Comparison of ENCODE assay signal across 15 cellular contexts in the genomic region with DNA sequence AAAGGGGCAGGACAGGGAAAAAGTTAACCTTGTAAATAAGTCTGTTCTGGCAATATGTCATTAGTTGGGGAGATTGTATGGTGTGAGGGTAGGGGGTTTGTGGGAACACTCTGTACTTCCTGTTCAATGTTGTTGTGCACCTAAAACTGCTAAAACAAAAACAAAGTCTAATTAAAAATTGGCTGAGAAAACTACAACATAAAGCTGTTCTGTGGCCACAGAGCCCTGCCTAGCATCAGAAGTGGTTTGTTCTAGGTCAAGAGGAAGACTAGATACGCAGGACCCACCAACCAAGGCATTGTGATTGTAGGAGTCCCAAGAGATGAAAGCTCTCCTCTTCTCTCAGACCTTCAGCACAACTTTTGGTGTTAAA.
DNase-seq lines count a peak whose midpoint lies in the region; ATAC-seq lines count a peak whose summit lies in the region.
"Had no signal": no experiment of that assay in that cellular context is flagged by ENCODE, and none has a peak within 500 bp of the region (broad histone marks: within the 10 kb centered on the region; RNA-seq: fewer than 3 reads in every experiment).

No MANE protein-coding gene starts in this region.

- no peaks in the 10 kb centered on the region for H4K20me1 ChIP-seq in GM23248 (ENCODE audit: insufficient read depth)

- H3K36me3 ChIP-seq in CD4-positive, CD25-positive, alpha-beta regulatory T cell (ENCODE audit: control insufficient read depth, insufficient read depth, low read length): no peaks in the 10 kb centered on the region
- H3K36me3 ChIP-seq in GM23248 (ENCODE audit: low read depth) (no peaks in the 10 kb centered on the region), mesendoderm (ENCODE audit: control insufficient read depth, insufficient read depth, low read length) (no peaks in the 10 kb centered on the region)
- H3K36me3 ChIP-seq: thyroid gland had no signal

- peaks cover 4% of the 10 kb centered on the region for H3K27me3 Mint-ChIP-seq in CD4-positive, CD25-positive, alpha-beta regulatory T cell
- H3K27me3 Mint-ChIP-seq in activated naive CD8-positive, alpha-beta T cell treated with anti-CD3 and anti-CD28 coated beads, Interleukin-2, amount 10 ng/mL, durations not matched to agents 7 days and 5 days: no peaks in the 10 kb centered on the region
- H3K27me3 Mint-ChIP-seq: memory B cell had no signal

- H4K8ac ChIP-seq in mesendoderm (ENCODE audit: low read depth, low read length): no peak overlapping the region

- H2AK5ac ChIP-seq in mesendoderm (ENCODE audit: low read length): no peak overlapping the region

- H3K23ac ChIP-seq in mesendoderm (ENCODE audit: low read length): peak overlapping the region; percentile 18

- H3K79me1 ChIP-seq in mesendoderm (ENCODE audit: low read length): no peaks in the 10 kb centered on the region

- POLR2A ChIA-PET in activated naive CD8-positive, alpha-beta T cell treated with anti-CD3 and anti-CD28 coated beads, Interleukin-2, amount 10 ng/mL, durations not matched to agents 7 days and 5 days (lab: Charles Lee): no interaction called here

- H3K9me3 Mint-ChIP-seq in CD4-positive, CD25-positive, alpha-beta regulatory T cell: peaks cover 0 to 2% (median 0%) of the 10 kb centered on the region in 7 donors
- peaks cover 2% of the 10 kb centered on the region for H3K9me3 Mint-ChIP-seq in activated naive CD8-positive, alpha-beta T cell treated with anti-CD3 and anti-CD28 coated beads, Interleukin-2, amount 10 ng/mL, durations not matched to agents 7 days and 5 days
- H3K9me3 Mint-ChIP-seq: H9, memory B cell had no signal

- H3K4me3 ChIP-seq in CD4-positive, CD25-positive, alpha-beta regulatory T cell (ENCODE audit: low read depth, low read length): peak overlapping the region; percentile 45
- H3K4me3 ChIP-seq in GM23248: no peak overlapping the region
- no peak overlapping the region for H3K4me3 ChIP-seq in mesendoderm (ENCODE audit: low read length)
- H3K4me3 ChIP-seq: body of pancreas, dorsolateral prefrontal cortex, thyroid gland had no signal

- H3K9me3 ChIP-seq in CD4-positive, CD25-positive, alpha-beta regulatory T cell (ENCODE audit: control insufficient read depth in 2 of 2, low read length in 2 of 2): no peaks in the 10 kb centered on the region
- H3K9me3 ChIP-seq in GM23248 (ENCODE audit: low read depth): no peaks in the 10 kb centered on the region
- H3K9me3 ChIP-seq: body of pancreas, thyroid gland had no signal

- H3K4me1 ChIP-seq in CD4-positive, CD25-positive, alpha-beta regulatory T cell (ENCODE audit: control insufficient read depth, insufficient read depth, low read length, poor library complexity, severe bottlenecking): peaks cover 33% of the 10 kb centered on the region
- H3K4me1 ChIP-seq in GM23248 (ENCODE audit: insufficient read depth) (peaks cover 16% of the 10 kb centered on the region), mesendoderm (ENCODE audit: control insufficient read depth, low read depth, low read length) (no peaks in the 10 kb centered on the region)
- H3K4me1 ChIP-seq: body of pancreas had no signal

- H4K5ac ChIP-seq in mesendoderm (ENCODE audit: low read length): no peak overlapping the region

- H3F3A ChIP-seq in GM23248 (ENCODE audit: insufficient read depth): peaks cover 8% of the 10 kb centered on the region; the same call in 1 of the 2 replicates

- peak in 1 of 2 donors; percentile 13 for ATAC-seq in CD4-positive, CD25-positive, alpha-beta regulatory T cell (ENCODE audit: low read depth in 2 of 2)
- ATAC-seq in activated naive CD8-positive, alpha-beta T cell treated with anti-CD3 and anti-CD28 coated beads, Interleukin-2, amount 10 ng/mL, durations not matched to agents 7 days and 5 days (ENCODE audit: low read depth): peak; percentile 23
- ATAC-seq in sciatic nerve: no peak
- ATAC-seq in GM21515 (IDR thresholded peaks at IDR 0.05; ENCODE audit: unreplicated experiment): no peak
- ATAC-seq: body of pancreas had no signal

- no peak overlapping the region for H2BK120ac ChIP-seq in mesendoderm (ENCODE audit: low read depth, low read length)

- in situ Hi-C loops in GM23248 (cut with MboI): no loop called here

- H3K4ac ChIP-seq in mesendoderm (ENCODE audit: low read depth, low read length): no peak overlapping the region

- no peak overlapping the region for H2BK15ac ChIP-seq in mesendoderm (replicated peaks; ENCODE audit: low read depth)

- no peak overlapping the region for H2BK5ac ChIP-seq in mesendoderm (ENCODE audit: low read length)

- 90 to 100% methylated on average over 1 of the region's 1 CpG for WGBS in GM23248 (ENCODE audit: low coverage in 1 of 2, low lambda C conversion rate in 2 of 2, missing lambda C conversion rate in 2 of 2), 2 experiments
- no CpG with 5 or more reads among the region's 1 CpG for WGBS in mesendoderm (ENCODE audit: extremely low coverage, insufficient coverage, low lambda C conversion rate)

- no peak overlapping the region for H3K18ac ChIP-seq in mesendoderm (ENCODE audit: low read length)

- 0 out of 2 replicates have a peak overlapping the region, but pooled peaks have one; percentile 9 for H2AFZ ChIP-seq in GM23248

- intact Hi-C loops in sciatic nerve (cut with DNase I): no loop called here

- H3K36me3 Mint-ChIP-seq in CD4-positive, CD25-positive, alpha-beta regulatory T cell: peaks cover 4% of the 10 kb centered on the region
- H3K36me3 Mint-ChIP-seq in activated naive CD8-positive, alpha-beta T cell treated with anti-CD3 and anti-CD28 coated beads, Interleukin-2, amount 10 ng/mL, durations not matched to agents 7 days and 5 days: peaks cover 14% of the 10 kb centered on the region
- H3K36me3 Mint-ChIP-seq: memory B cell had no signal

- H3K79me2 ChIP-seq in GM23248 (ENCODE audit: insufficient read depth) (no peaks in the 10 kb centered on the region), mesendoderm (ENCODE audit: control insufficient read depth, insufficient read depth, low read length) (no peaks in the 10 kb centered on the region)

- H3K9me2 ChIP-seq in GM23248 (ENCODE audit: insufficient read depth): no peaks in the 10 kb centered on the region

- H3K4me2 ChIP-seq in GM23248 (ENCODE audit: unreplicated experiment) (no peak overlapping the region), mesendoderm (ENCODE audit: low read length) (no peak overlapping the region)

- no peak overlapping the region for H3K9ac ChIP-seq in GM23248
- no peak overlapping the region for H3K9ac ChIP-seq in mesendoderm (ENCODE audit: low read length)

- peak overlapping the region; percentile 64 for H3K27ac ChIP-seq in CD4-positive, CD25-positive, alpha-beta regulatory T cell (ENCODE audit: insufficient read depth, low read length, poor library complexity, severe bottlenecking)
- no peak overlapping the region; the same call in 1 of the 2 replicates for H3K27ac ChIP-seq in GM23248
- H3K27ac ChIP-seq in mesendoderm (ENCODE audit: low read depth, low read length): no peak overlapping the region
- H3K27ac ChIP-seq: body of pancreas, thyroid gland had no signal

- DNase-seq in CD4-positive, CD25-positive, alpha-beta regulatory T cell: peak in 1 of 3 donors; percentile 37
- no peak for DNase-seq in GM23248
- DNase-seq in activated naive CD8-positive, alpha-beta T cell treated with anti-CD3 and anti-CD28 coated beads, Interleukin-2, amount 10 ng/mL, durations not matched to agents 7 days and 5 days: no peak
- DNase-seq in mesendoderm: no peak
- DNase-seq in sciatic nerve (ENCODE audit: low spot score): no peak
- no peak for DNase-seq in NCI-H1105 treated with DMSO at 0.1 percent for 48 hours (lab: John Stamatoyannopoulos, UW)
- no peak for DNase-seq in amniotic stem cell (lab: John Stamatoyannopoulos, UW)
- DNase-seq: body of pancreas, H9, NCI-H1694 treated with DMSO at 0.1 percent for 48 hours, retina, thyroid gland had no signal

- H3K27me3 ChIP-seq in CD4-positive, CD25-positive, alpha-beta regulatory T cell (ENCODE audit: control insufficient read depth, insufficient read depth, low read length): no peaks in the 10 kb centered on the region
- H3K27me3 ChIP-seq in GM23248 (replicated peaks; ENCODE audit: insufficient read depth): no peaks in the 10 kb centered on the region
- H3K27me3 ChIP-seq in mesendoderm (ENCODE audit: insufficient read depth, low read length, poor library complexity): no peaks in the 10 kb centered on the region
- H3K27me3 ChIP-seq: body of pancreas, dorsolateral prefrontal cortex, thyroid gland had no signal

- no peak overlapping the region for H3K56ac ChIP-seq in mesendoderm (ENCODE audit: low read length)

- peaks cover 17 to 51% (median 36%) of the 10 kb centered on the region in 4 donors for H3K4me1 Mint-ChIP-seq in CD4-positive, CD25-positive, alpha-beta regulatory T cell
- H3K4me1 Mint-ChIP-seq in activated naive CD8-positive, alpha-beta T cell treated with anti-CD3 and anti-CD28 coated beads, Interleukin-2, amount 10 ng/mL, durations not matched to agents 7 days and 5 days: peaks cover 28% of the 10 kb centered on the region
- H3K4me1 Mint-ChIP-seq: H9 had no signal

- peak overlapping the region; percentile 34 to 70 (median 50) for H3K4me3 Mint-ChIP-seq in CD4-positive, CD25-positive, alpha-beta regulatory T cell
- peak overlapping the region; percentile 27 for H3K4me3 Mint-ChIP-seq in activated naive CD8-positive, alpha-beta T cell treated with anti-CD3 and anti-CD28 coated beads, Interleukin-2, amount 10 ng/mL, durations not matched to agents 7 days and 5 days
- H3K4me3 Mint-ChIP-seq: H9, memory B cell had no signal

- peak overlapping the region; percentile 93 to 95 (median 94) for H3K27ac Mint-ChIP-seq in CD4-positive, CD25-positive, alpha-beta regulatory T cell
- H3K27ac Mint-ChIP-seq in activated naive CD8-positive, alpha-beta T cell treated with anti-CD3 and anti-CD28 coated beads, Interleukin-2, amount 10 ng/mL, durations not matched to agents 7 days and 5 days: peak overlapping the region; percentile 68
- H3K27ac Mint-ChIP-seq: H9, memory B cell had no signal
